Comparison of ENCODE assay signal across 18 cellular contexts in the genomic region with DNA sequence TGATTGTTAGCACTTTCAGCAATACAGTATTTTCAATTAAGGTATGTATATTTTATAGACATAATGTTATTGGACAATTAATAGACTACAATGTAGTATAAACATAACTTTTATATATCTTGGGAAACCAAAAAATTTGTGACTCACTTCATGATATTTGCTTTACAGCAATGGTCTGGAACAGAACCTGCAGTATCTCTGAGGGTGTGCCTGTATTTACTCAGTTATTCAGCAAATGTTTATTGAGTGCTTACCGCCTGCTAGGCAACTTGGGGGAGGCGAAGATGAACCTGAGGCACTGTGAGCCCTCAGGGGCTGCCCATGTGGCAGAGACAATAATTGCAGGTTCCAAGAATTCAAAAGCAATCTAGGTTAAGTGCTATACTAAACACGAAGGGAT.
DNase-seq lines count a peak whose midpoint lies in the region; ATAC-seq, FAIRE-seq and TF ChIP-seq lines count a peak whose summit lies in the region.
"Had no signal": no experiment of that assay in that cellular context is flagged by ENCODE, and none has a peak within 500 bp of the region (broad histone marks: within the 10 kb centered on the region; RNA-seq: fewer than 3 reads in every experiment).

No MANE protein-coding gene starts in this region.

- intact Hi-C loops in pancreas (cut with DNase I), result no loop called here
- intact Hi-C loops in activated T-helper 2 cell treated with anti-CD3 and anti-CD28 coated beads, Interferon-gamma antibody, Interleukin-2, Interleukin-4, amounts not matched to agents 10 μg/mL and 5 μg/mL and 100 μg/mL, durations not matched to agents 14 hours and 24 hours and 36 hours (cut with micrococcal nuclease), result no loop called here

- no peaks in the 10 kb centered on the region for H3K9me3 ChIP-seq in pancreas
- H3K9me3 ChIP-seq in HAP-1, result no peaks in the 10 kb centered on the region
- H3K9me3 ChIP-seq: colonic mucosa had no signal

- H3K4me3 ChIP-seq in HFF-Myc (replicated peaks; ENCODE audit: low read depth, low read length) (peak overlapping the region; percentile 40), pancreas (no peak overlapping the region), HAP-1 (no peak overlapping the region)
- H3K4me3 ChIP-seq: colonic mucosa, GM23248 had no signal

- DNase-seq in HFF-Myc (ENCODE audit: extremely low read depth, low read depth) (no peak), NCI-H510A (lab: John Stamatoyannopoulos, UW) (peak; percentile 6), chondrocyte (ENCODE audit: low spot score) (no peak), pancreas (no peak), HAP-1 (ENCODE audit: low spot score in 2 of 2) (no peak), NCI-H1105 (lab: John Stamatoyannopoulos, UW) (no peak)
- no peak for DNase-seq in activated T-helper 2 cell treated with anti-CD3 and anti-CD28 coated beads, Interferon-gamma antibody, Interleukin-2, Interleukin-4, amounts not matched to agents 10 μg/mL and 5 μg/mL and 100 μg/mL, durations not matched to agents 14 hours and 24 hours and 36 hours (ENCODE audit: low spot score)
- DNase-seq: activated CD4-positive, alpha-beta T cell treated with anti-CD3 and anti-CD28 coated beads, Interleukin-2, amount 50 U/mL, for 48 hours; aorta; colonic mucosa; glutamatergic neuron; GM23248; NCI-H1048; NCI-H524 treated with DMSO at 0.1 percent for 48 hours; stimulated activated CD4-positive, alpha-beta T cell treated with anti-CD3 and anti-CD28 coated beads, Interleukin-15, amount 100 ng/mL, for 24 hours had no signal

- H3K27ac Mint-ChIP-seq in chondrocyte (ENCODE audit: unreplicated experiment), result no peak overlapping the region
- H3K27ac Mint-ChIP-seq in activated T-helper 2 cell treated with anti-CD3 and anti-CD28 coated beads, Interferon-gamma antibody, Interleukin-2, Interleukin-4, amounts not matched to agents 10 μg/mL and 5 μg/mL and 100 μg/mL, durations not matched to agents 14 hours and 24 hours and 36 hours, result no peak overlapping the region
- H3K27ac Mint-ChIP-seq: T-helper 2 cell treated with Interferon-gamma antibody and Interleukin-4, amounts not matched to agents 5 μg/mL and 100 μg/mL, for 36 hours had no signal

- FAIRE-seq in pancreas (lab: Jason Lieb, UNC), result no peak

- no peaks in the 10 kb centered on the region for H3K36me3 Mint-ChIP-seq in chondrocyte (ENCODE audit: low read depth)
- no peaks in the 10 kb centered on the region for H3K36me3 Mint-ChIP-seq in activated T-helper 2 cell treated with anti-CD3 and anti-CD28 coated beads, Interferon-gamma antibody, Interleukin-2, Interleukin-4, amounts not matched to agents 10 μg/mL and 5 μg/mL and 100 μg/mL, durations not matched to agents 14 hours and 24 hours and 36 hours (ENCODE audit: low read depth)
- H3K36me3 Mint-ChIP-seq: CD4-positive, CD25-positive, alpha-beta regulatory T cell had no signal

- H3K36me3 ChIP-seq in pancreas (no peaks in the 10 kb centered on the region), HAP-1 (replicated peaks) (no peaks in the 10 kb centered on the region)
- H3K36me3 ChIP-seq: colonic mucosa had no signal

- ATAC-seq in pancreas (peak in 3 of 4 donors; percentile 32 to 64 (median 37)), HG02763 (IDR thresholded peaks at IDR 0.05; ENCODE audit: unreplicated experiment) (no peak)

- peaks cover 3% of the 10 kb centered on the region for H3K4me1 Mint-ChIP-seq in chondrocyte (ENCODE audit: low read depth)
- H3K4me1 Mint-ChIP-seq in activated T-helper 2 cell treated with anti-CD3 and anti-CD28 coated beads, Interferon-gamma antibody, Interleukin-2, Interleukin-4, amounts not matched to agents 10 μg/mL and 5 μg/mL and 100 μg/mL, durations not matched to agents 14 hours and 24 hours and 36 hours (ENCODE audit: low read depth), result no peaks in the 10 kb centered on the region

- in situ Hi-C loops in HAP-1 (cut with MboI; ENCODE audit: low sequenced_read_pairs), result no loop called here

- peaks cover 30% of the 10 kb centered on the region for H3K9me3 Mint-ChIP-seq in chondrocyte (ENCODE audit: low read depth)
- H3K9me3 Mint-ChIP-seq in activated T-helper 2 cell treated with anti-CD3 and anti-CD28 coated beads, Interferon-gamma antibody, Interleukin-2, Interleukin-4, amounts not matched to agents 10 μg/mL and 5 μg/mL and 100 μg/mL, durations not matched to agents 14 hours and 24 hours and 36 hours, result peaks cover 65% of the 10 kb centered on the region

- peak overlapping the region; percentile 77 for H3K4me3 Mint-ChIP-seq in chondrocyte (ENCODE audit: unreplicated experiment)
- no peak overlapping the region for H3K4me3 Mint-ChIP-seq in activated T-helper 2 cell treated with anti-CD3 and anti-CD28 coated beads, Interferon-gamma antibody, Interleukin-2, Interleukin-4, amounts not matched to agents 10 μg/mL and 5 μg/mL and 100 μg/mL, durations not matched to agents 14 hours and 24 hours and 36 hours (ENCODE audit: low read depth)
- H3K4me3 Mint-ChIP-seq: T-helper 2 cell treated with Interferon-gamma antibody and Interleukin-4, amounts not matched to agents 5 μg/mL and 100 μg/mL, for 36 hours had no signal

- H3K27me3 Mint-ChIP-seq in chondrocyte (ENCODE audit: low read depth), result no peaks in the 10 kb centered on the region
- H3K27me3 Mint-ChIP-seq in activated T-helper 2 cell treated with anti-CD3 and anti-CD28 coated beads, Interferon-gamma antibody, Interleukin-2, Interleukin-4, amounts not matched to agents 10 μg/mL and 5 μg/mL and 100 μg/mL, durations not matched to agents 14 hours and 24 hours and 36 hours (ENCODE audit: low read depth), result no peaks in the 10 kb centered on the region
- H3K27me3 Mint-ChIP-seq: CD4-positive, CD25-positive, alpha-beta regulatory T cell had no signal

- WGBS in pancreas, 2 donors, result 55 to 67% methylated on average over 3 of the region's 3 CpGs

- H3K27me3 ChIP-seq in pancreas, result no peaks in the 10 kb centered on the region
- H3K27me3 ChIP-seq in HAP-1 (ENCODE audit: low read depth), result no peaks in the 10 kb centered on the region
- H3K27me3 ChIP-seq: colonic mucosa had no signal

- no peak overlapping the region for H3K27ac ChIP-seq in pancreas
- H3K27ac ChIP-seq: colonic mucosa, GM23248 had no signal

- no peaks in the 10 kb centered on the region for H3K4me1 ChIP-seq in pancreas
- no peaks in the 10 kb centered on the region for H3K4me1 ChIP-seq in HAP-1
- H3K4me1 ChIP-seq: colonic mucosa had no signal

- TF ChIP-seq CTCF in HFF-Myc (IDR thresholded peaks at IDR 0.05; ENCODE audit: low read depth, low read length, missing control alignments), result no peak
- no peak for TF ChIP-seq CTCF in chondrocyte (IDR thresholded peaks at IDR 0.05)
- TF ChIP-seq CTCF in pancreas (IDR thresholded peaks at IDR 0.05), result no peak
